ENCODE assay signal across 9 cellular contexts in the genomic region with DNA sequence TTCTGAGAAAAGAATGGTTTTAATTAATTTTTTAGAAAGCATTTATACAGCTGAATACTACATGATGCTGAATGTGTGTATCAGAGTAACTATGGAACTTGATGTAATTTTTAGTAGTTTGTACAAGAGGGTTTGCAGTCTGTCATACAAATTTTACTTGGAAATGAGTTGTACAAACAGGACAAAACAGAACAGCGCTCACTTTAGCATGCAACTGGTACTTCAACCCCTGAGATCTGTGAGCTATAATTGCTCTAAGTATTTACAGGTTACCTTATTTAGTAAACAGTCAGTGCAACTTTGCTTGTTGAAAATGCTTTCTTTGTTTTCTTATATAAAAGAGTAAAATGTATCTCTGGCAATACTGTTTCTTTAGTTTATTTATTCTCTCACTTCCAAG. TPM values are rescaled to one million over a fixed set of nuclear protein-coding genes. Genes with fewer than 3 reads are reported as not detected.
DNase-seq lines count a peak whose midpoint lies in the region; ATAC-seq and TF ChIP-seq lines count a peak whose summit lies in the region.
"Had no signal": no experiment of that assay in that cellular context is flagged by ENCODE, and none has a peak within 500 bp of the region (broad histone marks: within the 10 kb centered on the region; RNA-seq: fewer than 3 reads in every experiment).

No MANE protein-coding gene starts in this region.

- TF ChIP-seq POLR2A in esophagus muscularis mucosa (IDR thresholded peaks at IDR 0.05; ENCODE audit: low read depth): no peak

- H3K36me3 ChIP-seq in esophagus muscularis mucosa (no peaks in the 10 kb centered on the region), osteoblast (ENCODE audit: insufficient read depth, low read length) (no peaks in the 10 kb centered on the region)
- H3K36me3 ChIP-seq: colonic mucosa had no signal

- H3K4me1 ChIP-seq in esophagus muscularis mucosa: peaks cover 0 to 22% (median 19%) of the 10 kb centered on the region in 4 donors
- peaks cover 3% of the 10 kb centered on the region for H3K4me1 ChIP-seq in osteoblast (ENCODE audit: insufficient read depth, low read length)
- H3K4me1 ChIP-seq: colonic mucosa had no signal

- H3K4me3 ChIP-seq in esophagus muscularis mucosa (peak overlapping the region; percentile 31 to 49 (median 36)), osteoblast (ENCODE audit: insufficient read depth, low read length) (peak overlapping the region; percentile 59)
- H3K4me3 ChIP-seq: colonic mucosa had no signal

- peak overlapping the region; percentile 67 for H3K4me2 ChIP-seq in osteoblast (ENCODE audit: insufficient read depth, low read length)

- TF ChIP-seq CTCF in GM10248 (IDR thresholded peaks at IDR 0.05; ENCODE audit: control extremely low read depth, extremely low read depth, low read depth, missing control alignments): peak; percentile 21
- peak in 1 of 3 experiments; percentile 40 for TF ChIP-seq CTCF in esophagus muscularis mucosa (IDR thresholded peaks at IDR 0.05)
- peak; percentile 30 for TF ChIP-seq CTCF in osteoblast (IDR thresholded peaks at IDR 0.05; ENCODE audit: extremely low read depth, low read depth, low read length)

- H2AFZ ChIP-seq in osteoblast (ENCODE audit: low read length): no peak overlapping the region

- POLR2A ChIA-PET in GM10248 (lab: Yijun Ruan, JAX): interaction anchor here (0.6 to 1.8 kb wide), 5 partner anchors 8 to 223 kb away, joined by 3 to 8 read pairs (median 4); no protein-coding TSS in a partner anchor

- H3K79me2 ChIP-seq in osteoblast (ENCODE audit: insufficient read depth, low read length): no peaks in the 10 kb centered on the region

- DNase-seq in GM10248 (ENCODE audit: extremely low spot score) (no peak), NCI-H69 (lab: John Stamatoyannopoulos, UW) (peak; percentile 50), esophagus muscularis mucosa (ENCODE audit: extremely low spot score) (no peak), osteoblast (ENCODE audit: insufficient read length, low spot score, missing footprints) (no peak), NCI-H446 treated with DMSO at 0.1 percent for 48 hours (lab: John Stamatoyannopoulos, UW) (no peak), NCI-H2171 (lab: John Stamatoyannopoulos, UW) (no peak)
- no peak for DNase-seq in stimulated activated naive CD4-positive, alpha-beta T cell (lab: John Stamatoyannopoulos, UW)
- DNase-seq: colonic mucosa had no signal

- peak overlapping the region; percentile 51 to 65 (median 60) for H3K27ac ChIP-seq in esophagus muscularis mucosa (replicated peaks in 1 of 4)
- H3K27ac ChIP-seq in osteoblast (ENCODE audit: low read depth, low read length): peak overlapping the region; percentile 31
- H3K27ac ChIP-seq: colonic mucosa had no signal

- 41% methylated on average over 1 of the region's 1 CpG for WGBS in esophagus muscularis mucosa

- TF ChIP-seq EP300 in esophagus muscularis mucosa (IDR thresholded peaks at IDR 0.05): no peak

- H4K20me1 ChIP-seq in osteoblast (ENCODE audit: insufficient read depth, low read length): no peaks in the 10 kb centered on the region

- intact Hi-C loops in esophagus muscularis mucosa (cut with DNase I): no loop called here

- CTCF ChIA-PET in GM10248 (lab: Yijun Ruan, JAX): interaction anchor here (0.9 to 6.3 kb wide), 11 partner anchors 9 to 134 kb away, joined by 3 to 81 read pairs (median 5); no protein-coding TSS in a partner anchor

- H3K27me3 ChIP-seq in esophagus muscularis mucosa (no peaks in the 10 kb centered on the region), osteoblast (ENCODE audit: insufficient read depth, low read length) (peaks cover 4% of the 10 kb centered on the region)
- H3K27me3 ChIP-seq: colonic mucosa had no signal

- no peak for ATAC-seq in HG03025 (IDR thresholded peaks at IDR 0.05; ENCODE audit: low FRiP score, unreplicated experiment)

- no peaks in the 10 kb centered on the region for H3K9me3 ChIP-seq in esophagus muscularis mucosa
- H3K9me3 ChIP-seq in osteoblast (ENCODE audit: low read depth, low read length): no peaks in the 10 kb centered on the region
- H3K9me3 ChIP-seq: colonic mucosa had no signal

RNA-seq across cellular contexts. Expression of a gene that starts 0.7 kb away (rescaled TPM):
- total RNA-seq in esophagus muscularis mucosa: 1 to 10 TPM; 3.2 to 5.6 (median 5.0) TPM
- 73.8 and 77.5 TPM in 2 replicates for total RNA-seq in osteoblast

Comparison
In these comparisons a context has a peak if more than half of its experiments do, and no peak if none do; other contexts are left out.
1. RNA of a gene that starts 0.7 kb away (total RNA-seq): 73.8 to 77.5 TPM in osteoblast; 3.2 to 5.6 TPM in esophagus muscularis mucosa; every median in the first group is over 10 times any median in the second.